ENCODE assay signal across 1 cellular context in the genomic region with DNA sequence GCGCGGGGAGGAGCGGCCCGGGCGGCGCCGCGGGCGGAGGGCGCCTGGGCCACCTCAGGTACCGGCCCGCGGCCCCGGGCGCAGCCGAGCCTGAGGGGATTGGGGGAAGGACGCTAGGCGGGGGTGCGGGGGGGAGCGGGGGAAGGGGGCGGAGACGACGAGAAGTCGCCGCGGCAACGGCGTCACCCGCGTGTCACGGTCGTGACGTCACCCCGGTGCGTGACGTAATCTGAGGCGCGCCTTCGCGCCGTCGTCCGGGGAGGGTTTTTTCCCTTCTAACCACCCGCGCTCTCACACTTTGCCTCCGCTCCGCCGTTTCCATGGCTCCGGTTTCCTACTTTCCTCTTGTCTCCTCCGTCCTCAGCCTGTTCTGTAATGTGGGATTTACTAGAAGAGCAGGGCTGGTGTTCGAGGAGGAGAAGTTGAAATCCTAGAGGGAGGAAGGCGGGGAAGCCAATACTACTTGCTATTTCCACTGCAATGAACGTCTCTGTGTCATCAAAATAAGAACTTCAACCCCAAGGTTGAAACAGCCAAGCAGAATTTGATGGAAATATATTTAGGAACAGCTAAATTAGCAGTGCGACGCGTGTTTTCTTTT.
A peak's percentile ranks its signal among the peaks of the same experiment; 100 is the strongest.
TF ChIP-seq lines count a peak whose summit lies in the region.

A gene (minus strand): TSS at position 109 of the 601 bp plus-strand sequence. CDS start 226 bp downstream, outside the sequence.

TF ChIP-seq in K562, 482 proteins besides CTCF, POLR2A, EP300 and RAD21 (continued from another document):
- TF ChIP-seq, protein P1, sequence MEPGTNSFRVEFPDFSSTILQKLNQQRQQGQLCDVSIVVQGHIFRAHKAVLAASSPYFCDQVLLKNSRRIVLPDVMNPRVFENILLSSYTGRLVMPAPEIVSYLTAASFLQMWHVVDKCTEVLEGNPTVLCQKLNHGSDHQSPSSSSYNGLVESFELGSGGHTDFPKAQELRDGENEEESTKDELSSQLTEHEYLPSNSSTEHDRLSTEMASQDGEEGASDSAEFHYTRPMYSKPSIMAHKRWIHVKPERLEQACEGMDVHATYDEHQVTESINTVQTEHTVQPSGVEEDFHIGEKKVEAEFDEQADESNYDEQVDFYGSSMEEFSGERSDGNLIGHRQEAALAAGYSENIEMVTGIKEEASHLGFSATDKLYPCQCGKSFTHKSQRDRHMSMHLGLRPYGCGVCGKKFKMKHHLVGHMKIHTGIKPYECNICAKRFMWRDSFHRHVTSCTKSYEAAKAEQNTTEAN (CRISPR knock-in tag; IDR thresholded peaks at IDR 0.05), result no peak; the same call in 1 of the 2 replicates
- TF ChIP-seq, protein P2, sequence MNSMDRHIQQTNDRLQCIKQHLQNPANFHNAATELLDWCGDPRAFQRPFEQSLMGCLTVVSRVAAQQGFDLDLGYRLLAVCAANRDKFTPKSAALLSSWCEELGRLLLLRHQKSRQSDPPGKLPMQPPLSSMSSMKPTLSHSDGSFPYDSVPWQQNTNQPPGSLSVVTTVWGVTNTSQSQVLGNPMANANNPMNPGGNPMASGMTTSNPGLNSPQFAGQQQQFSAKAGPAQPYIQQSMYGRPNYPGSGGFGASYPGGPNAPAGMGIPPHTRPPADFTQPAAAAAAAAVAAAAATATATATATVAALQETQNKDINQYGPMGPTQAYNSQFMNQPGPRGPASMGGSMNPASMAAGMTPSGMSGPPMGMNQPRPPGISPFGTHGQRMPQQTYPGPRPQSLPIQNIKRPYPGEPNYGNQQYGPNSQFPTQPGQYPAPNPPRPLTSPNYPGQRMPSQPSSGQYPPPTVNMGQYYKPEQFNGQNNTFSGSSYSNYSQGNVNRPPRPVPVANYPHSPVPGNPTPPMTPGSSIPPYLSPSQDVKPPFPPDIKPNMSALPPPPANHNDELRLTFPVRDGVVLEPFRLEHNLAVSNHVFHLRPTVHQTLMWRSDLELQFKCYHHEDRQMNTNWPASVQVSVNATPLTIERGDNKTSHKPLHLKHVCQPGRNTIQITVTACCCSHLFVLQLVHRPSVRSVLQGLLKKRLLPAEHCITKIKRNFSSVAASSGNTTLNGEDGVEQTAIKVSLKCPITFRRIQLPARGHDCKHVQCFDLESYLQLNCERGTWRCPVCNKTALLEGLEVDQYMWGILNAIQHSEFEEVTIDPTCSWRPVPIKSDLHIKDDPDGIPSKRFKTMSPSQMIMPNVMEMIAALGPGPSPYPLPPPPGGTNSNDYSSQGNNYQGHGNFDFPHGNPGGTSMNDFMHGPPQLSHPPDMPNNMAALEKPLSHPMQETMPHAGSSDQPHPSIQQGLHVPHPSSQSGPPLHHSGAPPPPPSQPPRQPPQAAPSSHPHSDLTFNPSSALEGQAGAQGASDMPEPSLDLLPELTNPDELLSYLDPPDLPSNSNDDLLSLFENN (IDR thresholded peaks at IDR 0.05; ENCODE audit: low read depth in 2 of 2, low read length in 2 of 2), result no peak
- TF ChIP-seq GABPA (tag; conservative IDR thresholded peaks at IDR 0.05; ENCODE audit: low read depth), result peak; percentile 78
- no peak for TF ChIP-seq HDAC8 (tag; IDR thresholded peaks at IDR 0.05)
- TF ChIP-seq NFYB (IDR thresholded peaks at IDR 0.05; ENCODE audit: extremely low read depth, insufficient read length), result no peak
- peak; percentile 97 for TF ChIP-seq RB1 (IDR thresholded peaks at IDR 0.05; ENCODE audit: low read depth)
- TF ChIP-seq, protein P3, sequence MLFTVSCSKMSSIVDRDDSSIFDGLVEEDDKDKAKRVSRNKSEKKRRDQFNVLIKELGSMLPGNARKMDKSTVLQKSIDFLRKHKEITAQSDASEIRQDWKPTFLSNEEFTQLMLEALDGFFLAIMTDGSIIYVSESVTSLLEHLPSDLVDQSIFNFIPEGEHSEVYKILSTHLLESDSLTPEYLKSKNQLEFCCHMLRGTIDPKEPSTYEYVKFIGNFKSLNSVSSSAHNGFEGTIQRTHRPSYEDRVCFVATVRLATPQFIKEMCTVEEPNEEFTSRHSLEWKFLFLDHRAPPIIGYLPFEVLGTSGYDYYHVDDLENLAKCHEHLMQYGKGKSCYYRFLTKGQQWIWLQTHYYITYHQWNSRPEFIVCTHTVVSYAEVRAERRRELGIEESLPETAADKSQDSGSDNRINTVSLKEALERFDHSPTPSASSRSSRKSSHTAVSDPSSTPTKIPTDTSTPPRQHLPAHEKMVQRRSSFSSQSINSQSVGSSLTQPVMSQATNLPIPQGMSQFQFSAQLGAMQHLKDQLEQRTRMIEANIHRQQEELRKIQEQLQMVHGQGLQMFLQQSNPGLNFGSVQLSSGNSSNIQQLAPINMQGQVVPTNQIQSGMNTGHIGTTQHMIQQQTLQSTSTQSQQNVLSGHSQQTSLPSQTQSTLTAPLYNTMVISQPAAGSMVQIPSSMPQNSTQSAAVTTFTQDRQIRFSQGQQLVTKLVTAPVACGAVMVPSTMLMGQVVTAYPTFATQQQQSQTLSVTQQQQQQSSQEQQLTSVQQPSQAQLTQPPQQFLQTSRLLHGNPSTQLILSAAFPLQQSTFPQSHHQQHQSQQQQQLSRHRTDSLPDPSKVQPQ (CRISPR knock-in tag; IDR thresholded peaks at IDR 0.05; ENCODE audit: borderline replicate concordance), result no peak
- TF ChIP-seq NONO (IDR thresholded peaks at IDR 0.05; ENCODE audit: low read depth in 2 of 2, low read length in 1 of 2), result peak in 1 of 2 experiments; percentile 68; a peak in 2 of 4 replicates
- no peak for TF ChIP-seq IRF2 (CRISPR knock-in tag; IDR thresholded peaks at IDR 0.05)
- no peak for TF ChIP-seq CC2D1A (IDR thresholded peaks at IDR 0.05)
- TF ChIP-seq TFAM (CRISPR knock-in tag; conservative IDR thresholded peaks at IDR 0.05), result no peak
- no peak for TF ChIP-seq TCF7 (IDR thresholded peaks at IDR 0.05; ENCODE audit: borderline replicate concordance)
- TF ChIP-seq, protein P4, sequence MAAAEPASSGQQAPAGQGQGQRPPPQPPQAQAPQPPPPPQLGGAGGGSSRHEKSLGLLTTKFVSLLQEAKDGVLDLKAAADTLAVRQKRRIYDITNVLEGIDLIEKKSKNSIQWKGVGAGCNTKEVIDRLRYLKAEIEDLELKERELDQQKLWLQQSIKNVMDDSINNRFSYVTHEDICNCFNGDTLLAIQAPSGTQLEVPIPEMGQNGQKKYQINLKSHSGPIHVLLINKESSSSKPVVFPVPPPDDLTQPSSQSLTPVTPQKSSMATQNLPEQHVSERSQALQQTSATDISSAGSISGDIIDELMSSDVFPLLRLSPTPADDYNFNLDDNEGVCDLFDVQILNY (CRISPR knock-in tag; IDR thresholded peaks at IDR 0.05), result no peak
- TF ChIP-seq HCFC1 (IDR thresholded peaks at IDR 0.05; ENCODE audit: low read depth, low read length), result peak; percentile 74
- peak; percentile 68 for TF ChIP-seq CEBPB (tag; IDR thresholded peaks at IDR 0.05)
- TF ChIP-seq, protein P5, sequence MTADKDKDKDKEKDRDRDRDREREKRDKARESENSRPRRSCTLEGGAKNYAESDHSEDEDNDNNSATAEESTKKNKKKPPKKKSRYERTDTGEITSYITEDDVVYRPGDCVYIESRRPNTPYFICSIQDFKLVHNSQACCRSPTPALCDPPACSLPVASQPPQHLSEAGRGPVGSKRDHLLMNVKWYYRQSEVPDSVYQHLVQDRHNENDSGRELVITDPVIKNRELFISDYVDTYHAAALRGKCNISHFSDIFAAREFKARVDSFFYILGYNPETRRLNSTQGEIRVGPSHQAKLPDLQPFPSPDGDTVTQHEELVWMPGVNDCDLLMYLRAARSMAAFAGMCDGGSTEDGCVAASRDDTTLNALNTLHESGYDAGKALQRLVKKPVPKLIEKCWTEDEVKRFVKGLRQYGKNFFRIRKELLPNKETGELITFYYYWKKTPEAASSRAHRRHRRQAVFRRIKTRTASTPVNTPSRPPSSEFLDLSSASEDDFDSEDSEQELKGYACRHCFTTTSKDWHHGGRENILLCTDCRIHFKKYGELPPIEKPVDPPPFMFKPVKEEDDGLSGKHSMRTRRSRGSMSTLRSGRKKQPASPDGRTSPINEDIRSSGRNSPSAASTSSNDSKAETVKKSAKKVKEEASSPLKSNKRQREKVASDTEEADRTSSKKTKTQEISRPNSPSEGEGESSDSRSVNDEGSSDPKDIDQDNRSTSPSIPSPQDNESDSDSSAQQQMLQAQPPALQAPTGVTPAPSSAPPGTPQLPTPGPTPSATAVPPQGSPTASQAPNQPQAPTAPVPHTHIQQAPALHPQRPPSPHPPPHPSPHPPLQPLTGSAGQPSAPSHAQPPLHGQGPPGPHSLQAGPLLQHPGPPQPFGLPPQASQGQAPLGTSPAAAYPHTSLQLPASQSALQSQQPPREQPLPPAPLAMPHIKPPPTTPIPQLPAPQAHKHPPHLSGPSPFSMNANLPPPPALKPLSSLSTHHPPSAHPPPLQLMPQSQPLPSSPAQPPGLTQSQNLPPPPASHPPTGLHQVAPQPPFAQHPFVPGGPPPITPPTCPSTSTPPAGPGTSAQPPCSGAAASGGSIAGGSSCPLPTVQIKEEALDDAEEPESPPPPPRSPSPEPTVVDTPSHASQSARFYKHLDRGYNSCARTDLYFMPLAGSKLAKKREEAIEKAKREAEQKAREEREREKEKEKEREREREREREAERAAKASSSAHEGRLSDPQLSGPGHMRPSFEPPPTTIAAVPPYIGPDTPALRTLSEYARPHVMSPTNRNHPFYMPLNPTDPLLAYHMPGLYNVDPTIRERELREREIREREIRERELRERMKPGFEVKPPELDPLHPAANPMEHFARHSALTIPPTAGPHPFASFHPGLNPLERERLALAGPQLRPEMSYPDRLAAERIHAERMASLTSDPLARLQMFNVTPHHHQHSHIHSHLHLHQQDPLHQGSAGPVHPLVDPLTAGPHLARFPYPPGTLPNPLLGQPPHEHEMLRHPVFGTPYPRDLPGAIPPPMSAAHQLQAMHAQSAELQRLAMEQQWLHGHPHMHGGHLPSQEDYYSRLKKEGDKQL (CRISPR knock-in tag; IDR thresholded peaks at IDR 0.05; ENCODE audit: borderline replicate concordance), result no peak
- TF ChIP-seq MTA1 (IDR thresholded peaks at IDR 0.05; ENCODE audit: borderline replicate concordance), result peak; percentile 97
- peak; percentile 61 for TF ChIP-seq TAF1 (IDR thresholded peaks at IDR 0.05; ENCODE audit: control insufficient read depth, extremely low read depth, insufficient read depth, low read length, severe bottlenecking)
- no peak for TF ChIP-seq ZNF347 (CRISPR knock-in tag; IDR thresholded peaks at IDR 0.05; ENCODE audit: low read depth)
- TF ChIP-seq, protein P6, sequence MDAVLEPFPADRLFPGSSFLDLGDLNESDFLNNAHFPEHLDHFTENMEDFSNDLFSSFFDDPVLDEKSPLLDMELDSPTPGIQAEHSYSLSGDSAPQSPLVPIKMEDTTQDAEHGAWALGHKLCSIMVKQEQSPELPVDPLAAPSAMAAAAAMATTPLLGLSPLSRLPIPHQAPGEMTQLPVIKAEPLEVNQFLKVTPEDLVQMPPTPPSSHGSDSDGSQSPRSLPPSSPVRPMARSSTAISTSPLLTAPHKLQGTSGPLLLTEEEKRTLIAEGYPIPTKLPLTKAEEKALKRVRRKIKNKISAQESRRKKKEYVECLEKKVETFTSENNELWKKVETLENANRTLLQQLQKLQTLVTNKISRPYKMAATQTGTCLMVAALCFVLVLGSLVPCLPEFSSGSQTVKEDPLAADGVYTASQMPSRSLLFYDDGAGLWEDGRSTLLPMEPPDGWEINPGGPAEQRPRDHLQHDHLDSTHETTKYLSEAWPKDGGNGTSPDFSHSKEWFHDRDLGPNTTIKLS (IDR thresholded peaks at IDR 0.05; ENCODE audit: borderline replicate concordance, low read depth), result peak; percentile 63; the same call in 1 of the 2 replicates
- TF ChIP-seq ZNF165 (CRISPR knock-in tag; IDR thresholded peaks at IDR 0.05; ENCODE audit: borderline replicate concordance), result no peak
